18 cellular contexts compared by ENCODE assay signal in genomic region chr17:45106101-45106500, GRCh38. TPM values are rescaled to one million over a fixed set of nuclear protein-coding genes. Genes with fewer than 3 reads are reported as not detected.
DNase-seq lines count a peak whose midpoint lies in the region; TF ChIP-seq lines count a peak whose summit lies in the region.
"Had no signal": no experiment of that assay in that cellular context is flagged by ENCODE, and none has a peak within 500 bp of the region (broad histone marks: within the 10 kb centered on the region; RNA-seq: fewer than 3 reads in every experiment).

No MANE protein-coding gene starts in this region.

- H3K27me3 ChIP-seq in layer of hippocampus (ENCODE audit: control insufficient read depth, insufficient read depth, low read length) (no peaks in the 10 kb centered on the region), skeletal muscle tissue (ENCODE audit: control insufficient read depth in 3 of 3, insufficient read depth in 3 of 3, low read length in 3 of 3) (no peaks in the 10 kb centered on the region)
- H3K27me3 ChIP-seq: MG63 had no signal

- H3K36me3 Mint-ChIP-seq in brain = peaks cover 40% of the 10 kb centered on the region

- POLR2A ChIA-PET in RWPE1 (lab: Yijun Ruan, JAX; ENCODE audit: low non-redundant PET) = no interaction called here
- POLR2A ChIA-PET in GM10248 (lab: Yijun Ruan, JAX) = no interaction called here

- DNase-seq in RWPE1 (ENCODE audit: low spot score) = no peak
- no peak for DNase-seq in GM10248 (ENCODE audit: extremely low spot score)
- DNase-seq in retina = no peak
- no peak for DNase-seq in NCI-H1436 treated with DMSO at 0.1 percent for 48 hours (lab: John Stamatoyannopoulos, UW)
- DNase-seq: Calu3; CD4-positive, CD25-positive, alpha-beta regulatory T cell; H9; IMR-90; Karpas-422; MG63; NCI-H1092; NCI-H2081 treated with DMSO at 0.1 percent for 48 hours; NCI-H524; SHP77 treated with DMSO at 0.1 percent for 48 hours had no signal

- no peak overlapping the region for H3K4me3 Mint-ChIP-seq in brain
- H3K4me3 Mint-ChIP-seq: B cell; CD4-positive, CD25-positive, alpha-beta regulatory T cell; H9 had no signal

- H3K4me3 ChIP-seq in skeletal muscle tissue (ENCODE audit: low read length in 3 of 3) = no peak overlapping the region
- H3K4me3 ChIP-seq: MG63 had no signal

- peak overlapping the region in 3 of 5 experiments; percentile 48 to 71 (median 62) for H3K27ac Mint-ChIP-seq in brain
- H3K27ac Mint-ChIP-seq: B cell; CD4-positive, CD25-positive, alpha-beta regulatory T cell had no signal

- H3K27me3 Mint-ChIP-seq in brain = no peaks in the 10 kb centered on the region
- H3K27me3 Mint-ChIP-seq: B cell; CD4-positive, CD25-positive, alpha-beta regulatory T cell had no signal

- H3K9me3 Mint-ChIP-seq in brain = no peaks in the 10 kb centered on the region
- H3K9me3 Mint-ChIP-seq: CD4-positive, CD25-positive, alpha-beta regulatory T cell; H9 had no signal

- CTCF ChIA-PET in RWPE1 (lab: Yijun Ruan, JAX) = interaction anchor here (0.6 kb wide), 1 partner anchor 17 kb away, joined by 5 read pairs; no protein-coding TSS in a partner anchor
- CTCF ChIA-PET in GM10248 (lab: Yijun Ruan, JAX) = interaction anchor here (1.1 to 1.4 kb wide), 4 partner anchors 9 to 331 kb away, joined by 4 to 7 read pairs (median 5); partner anchors contain the start of gene ACBD4

- H3K9ac ChIP-seq in skeletal muscle tissue (ENCODE audit: low read depth in 1 of 3, low read length in 3 of 3) = peak overlapping the region in 2 of 3 donors; percentile 1 to 72

- H3K9me3 ChIP-seq in skeletal muscle tissue (ENCODE audit: control insufficient read depth in 3 of 3, low read length in 3 of 3) = no peaks in the 10 kb centered on the region
- H3K9me3 ChIP-seq: MG63 had no signal

- TF ChIP-seq CTCF in RWPE1 (conservative IDR thresholded peaks at IDR 0.05; ENCODE audit: low read depth) = no peak
- TF ChIP-seq CTCF in brain (conservative IDR thresholded peaks at IDR 0.05) = no peak
- TF ChIP-seq CTCF in GM10248 (IDR thresholded peaks at IDR 0.05; ENCODE audit: control extremely low read depth, extremely low read depth, low read depth, missing control alignments) = no peak

- H3K36me3 ChIP-seq in skeletal muscle tissue (ENCODE audit: control insufficient read depth in 3 of 3, insufficient read depth in 3 of 3, low read length in 3 of 3) = peaks cover 52 to 56% (median 56%) of the 10 kb centered on the region in 3 donors

- H3K4me1 ChIP-seq in skeletal muscle tissue (ENCODE audit: control insufficient read depth in 3 of 3, insufficient read depth in 3 of 3, low read length in 3 of 3) = peaks cover 92 to 96% (median 94%) of the 10 kb centered on the region in 3 donors

- H3K27ac ChIP-seq in RWPE1 = peak overlapping the region; percentile 81
- peak overlapping the region; percentile 31 for H3K27ac ChIP-seq in layer of hippocampus (ENCODE audit: low read depth, low read length)
- H3K27ac ChIP-seq in skeletal muscle tissue (ENCODE audit: low read depth, low read length) = peak overlapping the region; percentile 34

- peaks cover 3% of the 10 kb centered on the region for H3K4me1 Mint-ChIP-seq in brain
- H3K4me1 Mint-ChIP-seq: CD4-positive, CD25-positive, alpha-beta regulatory T cell had no signal

RNA-seq across cellular contexts. Expression of gene PLCD3, which starts 26.2 kb away (rescaled TPM):
- polyA plus RNA-seq in brain (ENCODE audit: insufficient read depth, low read depth, low replicate concordance) = 35.8 TPM
- 12.0 TPM for total RNA-seq in skeletal muscle tissue

RNA-seq across cellular contexts. Expression of gene ACBD4, which starts 29.4 kb away (rescaled TPM):
- polyA plus RNA-seq in brain (ENCODE audit: insufficient read depth, low read depth, low replicate concordance) = 7.6 TPM
- 3.1 TPM for total RNA-seq in skeletal muscle tissue

RNA-seq across cellular contexts. Expression of gene HEXIM1, which starts 42.2 kb away (rescaled TPM):
- polyA plus RNA-seq in brain (ENCODE audit: insufficient read depth, low read depth, low replicate concordance) = 10.8 TPM
- 14.6 TPM for total RNA-seq in skeletal muscle tissue

RNA-seq across cellular contexts. Expression of gene NMT1, which starts 45.0 kb away (rescaled TPM):
- polyA plus RNA-seq in brain (ENCODE audit: insufficient read depth, low read depth, low replicate concordance) = 60.8 TPM
- total RNA-seq in skeletal muscle tissue = 35.5 TPM

RNA-seq across cellular contexts. Expression of gene DCAKD, which starts 54.7 kb away (rescaled TPM):
- polyA plus RNA-seq in brain (ENCODE audit: insufficient read depth, low read depth, low replicate concordance) = 95.0 TPM
- 20.9 TPM for total RNA-seq in skeletal muscle tissue

Comparison
In these comparisons a context has a peak if more than half of its experiments do, and no peak if none do; other contexts are left out.
1. H3K27ac ChIP-seq: peak in every context shown above with its lines; median percentile 81 in RWPE1; 34 in skeletal muscle tissue; 31 in layer of hippocampus.